7 cellular contexts compared by ENCODE assay signal in the genomic region with DNA sequence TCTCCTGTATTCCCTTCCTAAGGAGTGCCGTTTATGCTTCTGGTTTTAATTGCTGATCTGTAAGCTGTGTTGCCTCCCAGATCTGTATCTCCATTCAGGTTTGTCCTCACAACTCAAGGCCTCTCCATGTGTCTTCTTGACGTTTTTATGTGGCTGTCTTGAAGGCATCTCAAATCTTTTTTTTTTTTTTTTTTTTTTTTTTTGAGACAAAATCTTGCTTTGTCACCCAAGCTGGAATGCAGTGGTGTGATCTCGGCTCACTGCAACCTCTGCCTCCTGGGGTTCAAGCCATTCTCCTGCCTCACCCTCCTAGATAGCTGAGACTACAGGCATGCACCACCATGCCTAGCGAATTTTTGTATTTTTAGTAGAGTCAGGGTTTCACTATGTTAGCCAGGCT. TPM values are rescaled to one million over a fixed set of nuclear protein-coding genes. Genes with fewer than 3 reads are reported as not detected.
"Had no signal": no experiment of that assay in that cellular context is flagged by ENCODE, and none has a peak within 500 bp of the region (broad histone marks: within the 10 kb centered on the region; RNA-seq: fewer than 3 reads in every experiment).

No MANE protein-coding gene starts in this region.

RNA-seq across cellular contexts. Expression of a gene that starts 51.0 kb away (rescaled TPM):
- total RNA-seq: activated CD4-positive, alpha-beta memory T cell treated with anti-CD3 and anti-CD28 coated beads, Interleukin-2, amount 10 ng/mL, durations not matched to agents 7 days and 5 days; activated CD8-positive, alpha-beta memory T cell treated with anti-CD3 and anti-CD28 coated beads, Interleukin-2, amount 10 ng/mL, durations not matched to agents 7 days and 5 days; activated T-helper 1 cell treated with anti-CD3 and anti-CD28 coated beads, Interleukin-12 subunit alpha, Interleukin-12 subunit beta, Interleukin-2, Interleukin-4 antibody, amounts not matched to agents 30 ng/mL and 10 ng/mL and 1 ng/mL, durations not matched to agents 14 hours and 24 hours and 36 hours; mucosa of descending colon; sciatic nerve; T-helper 2 cell treated with Interferon-gamma antibody and Interleukin-4, amounts not matched to agents 100 ng/mL and 5 ng/mL, for 36 hours had no signal
- polyA plus RNA-seq: fibroblast of lung had no signal
